Comparison of ENCODE assay signal across 17 cellular contexts in the genomic region with DNA sequence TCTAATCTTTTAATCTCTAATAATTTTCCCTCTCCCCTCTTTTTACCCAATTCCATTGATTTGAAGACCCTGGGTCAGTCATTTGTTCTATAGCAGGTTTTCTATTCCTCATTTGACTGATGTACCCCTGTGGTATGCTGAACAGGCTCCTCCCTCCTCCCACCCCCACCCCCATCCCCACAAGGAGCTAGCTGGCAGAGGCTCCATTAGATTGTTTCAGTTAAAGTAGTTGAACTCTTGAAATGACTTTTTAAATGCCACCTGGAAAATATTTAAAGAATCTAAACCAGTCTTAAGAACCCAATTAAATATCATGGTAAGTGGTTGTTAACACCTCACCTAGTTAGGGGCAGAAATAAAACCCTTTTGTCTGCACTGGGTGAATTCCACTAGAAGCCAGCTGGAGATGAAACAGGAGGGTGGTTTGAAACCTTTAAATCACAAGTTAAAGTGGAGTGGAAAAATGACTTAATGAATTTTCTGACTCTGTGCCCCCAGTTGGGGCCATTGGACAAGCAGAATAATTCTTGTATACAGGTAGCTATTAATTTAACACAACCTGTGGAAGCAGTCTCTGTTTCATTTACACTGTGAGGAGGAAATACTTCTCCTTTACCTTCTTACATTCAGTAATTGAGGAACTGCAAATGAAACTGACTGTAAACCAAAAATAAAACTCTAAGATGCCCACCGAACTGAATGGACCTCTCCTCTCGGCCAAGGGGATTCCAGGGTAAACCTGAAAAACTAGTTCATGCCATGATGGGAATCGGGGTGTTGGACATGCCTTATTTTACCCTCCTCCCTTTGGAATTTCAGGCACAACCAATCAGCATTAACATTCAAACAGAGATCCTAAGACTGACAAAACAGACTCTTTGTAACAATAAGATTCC. TPM values are rescaled to one million over a fixed set of nuclear protein-coding genes. Genes with fewer than 3 reads are reported as not detected.
DNase-seq lines count a peak whose midpoint lies in the region; ATAC-seq, FAIRE-seq and TF ChIP-seq lines count a peak whose summit lies in the region.
"Had no signal": no experiment of that assay in that cellular context is flagged by ENCODE, and none has a peak within 500 bp of the region (broad histone marks: within the 10 kb centered on the region; RNA-seq: fewer than 3 reads in every experiment).

No MANE protein-coding gene starts in this region.

- H3K9me3 ChIP-seq in aorta (ENCODE audit: control insufficient read depth, low read length), result no peaks in the 10 kb centered on the region
- H3K9me3 ChIP-seq: body of pancreas had no signal

- no peak for TF ChIP-seq POLR2A in GM12891 (IDR thresholded peaks at IDR 0.05; ENCODE audit: low read depth, low read length)

- DNase-seq in GM12891 (ENCODE audit: insufficient read length, low spot score), result peak; percentile 12
- peak; percentile 24 for DNase-seq in germinal center (ENCODE audit: low spot score)
- DNase-seq in aorta, result no peak
- DNase-seq in NCI-H2029 treated with DMSO at 0.1 percent for 48 hours (lab: John Stamatoyannopoulos, UW), result no peak
- no peak for DNase-seq in islet precursor cell
- DNase-seq: activated CD8-positive, alpha-beta memory T cell treated with anti-CD3 and anti-CD28 coated beads, Interleukin-2, amount 50 U/mL, for 48 hours; AML-193; body of pancreas; hippocampal formation; naive thymus-derived CD4-positive, alpha-beta T cell; NCI-H2029 had no signal

- no peaks in the 10 kb centered on the region for H3K27me3 ChIP-seq in aorta (ENCODE audit: control insufficient read depth in 1 of 2, insufficient read depth in 2 of 2, low read length in 1 of 2)
- H3K27me3 ChIP-seq: body of pancreas had no signal

- no peak overlapping the region for H3K4me3 ChIP-seq in aorta (ENCODE audit: low read length in 2 of 2)
- H3K4me3 ChIP-seq: body of pancreas had no signal

- ATAC-seq in GM19467 (IDR thresholded peaks at IDR 0.05; ENCODE audit: unreplicated experiment) (peak; percentile 76), HG03103 (IDR thresholded peaks at IDR 0.05; ENCODE audit: low read depth, unreplicated experiment) (peak; percentile 82), GM21619 (IDR thresholded peaks at IDR 0.05; ENCODE audit: unreplicated experiment) (no peak), aorta (ENCODE audit: low FRiP score) (no peak)
- ATAC-seq: body of pancreas; naive thymus-derived CD4-positive, alpha-beta T cell had no signal

- peak; percentile 66 for FAIRE-seq in GM12891 (lab: Jason Lieb, UNC)
- FAIRE-seq: endometrium, H54 had no signal

- H3K4me1 ChIP-seq in aorta (ENCODE audit: control insufficient read depth in 1 of 2, insufficient read depth in 2 of 2, low read length in 2 of 2), result no peaks in the 10 kb centered on the region
- H3K4me1 ChIP-seq: body of pancreas had no signal

- no peaks in the 10 kb centered on the region for H3K36me3 ChIP-seq in aorta (ENCODE audit: control insufficient read depth in 1 of 2, insufficient read depth in 2 of 2, low read length in 1 of 2)

- intact Hi-C loops in aorta (cut with DNase I), result no loop called here

- WGBS in aorta, 2 donors, result 79 to 87% methylated on average over 3 of the region's 3 CpGs

- H3K27ac ChIP-seq in aorta (ENCODE audit: low read depth in 1 of 2, low read length in 2 of 2), result no peak overlapping the region
- H3K27ac ChIP-seq: body of pancreas had no signal

TF ChIP-seq in GM12891, 5 proteins besides CTCF, POLR2A, EP300 and RAD21:
- peak; percentile 94 for TF ChIP-seq SPI1 (IDR thresholded peaks at IDR 0.05; ENCODE audit: low read depth, low read length)
- no peak for TF ChIP-seq TAF1 (IDR thresholded peaks at IDR 0.05; ENCODE audit: low read depth, low read length)

RNA-seq across cellular contexts. Expression of a gene that starts 30.7 kb away (rescaled TPM):
- polyA plus RNA-seq in GM12891 (2012; ENCODE audit: low read depth, missing spikeins), result 1.1 TPM
- total RNA-seq in aorta, result 10 to 100 TPM in 1 of 2 donors, 1 to 10 TPM in 1; 4.7 to 15.3 TPM
- polyA plus RNA-seq in aorta, result 1 to 10 TPM; 3.3 to 6.0 TPM
- total RNA-seq: G401 had no signal

RNA-seq across cellular contexts. Expression of a gene that starts 37.5 kb away (rescaled TPM):
- polyA plus RNA-seq in GM12891 (2012; ENCODE audit: low read depth, missing spikeins), result 27.1 TPM
- 10 to 100 TPM; 30.2 to 37.5 TPM for total RNA-seq in aorta
- polyA plus RNA-seq in aorta, result 10 to 100 TPM; 23.6 to 28.9 TPM

Comparison
In these comparisons a context has a peak if more than half of its experiments do, and no peak if none do; other contexts are left out.
1. DNase-seq: peak in GM12891 (single experiment) and germinal center (single experiment); none in aorta (0 of 2), NCI-H2029 treated with DMSO at 0.1 percent for 48 hours (single experiment) and islet precursor cell (single experiment).
2. ATAC-seq: peak in GM19467 (single experiment) and HG03103 (single experiment); none in GM21619 (single experiment) and aorta (single experiment).